12 cellular contexts compared by ENCODE assay signal in the genomic region with DNA sequence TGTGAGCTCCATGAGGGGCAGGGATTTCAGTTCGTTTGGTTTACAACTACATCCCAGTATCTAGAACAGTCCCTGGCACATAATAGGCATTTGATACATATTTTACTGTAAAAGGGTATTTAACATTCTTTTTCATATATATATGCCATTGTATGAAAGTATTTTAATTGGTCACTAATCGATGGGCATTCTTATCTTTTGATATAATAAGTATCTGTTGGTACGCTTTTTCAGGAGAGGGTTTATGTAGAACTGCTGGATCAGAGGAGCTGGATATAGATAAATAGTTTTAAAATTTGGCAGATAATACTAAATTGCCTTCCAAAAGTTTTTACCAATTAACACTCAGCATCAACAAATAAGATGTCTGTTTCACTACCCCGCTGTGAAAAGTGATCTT. TPM values are rescaled to one million over a fixed set of nuclear protein-coding genes. Genes with fewer than 3 reads are reported as not detected.
DNase-seq lines count a peak whose midpoint lies in the region; ATAC-seq and TF ChIP-seq lines count a peak whose summit lies in the region.
"Had no signal": no experiment of that assay in that cellular context is flagged by ENCODE, and none has a peak within 500 bp of the region (broad histone marks: within the 10 kb centered on the region; RNA-seq: fewer than 3 reads in every experiment).

No MANE protein-coding gene starts in this region.

- peaks cover 8 to 31% (median 20%) of the 10 kb centered on the region in 11 experiments; a peak in 20 of 22 replicates for H3K36me3 ChIP-seq in BLaER1 treated with 17β-estradiol and CSF1 and Interleukin-3, amounts not matched to agents 10 nM and 100 nM
- H3K36me3 ChIP-seq in OCI-LY3 (replicated peaks; ENCODE audit: low read depth, low read length) (peaks cover 9% of the 10 kb centered on the region), esophagus muscularis mucosa (no peaks in the 10 kb centered on the region), parathyroid adenoma (ENCODE audit: control insufficient read depth, insufficient read depth, low read length) (no peaks in the 10 kb centered on the region)

- ATAC-seq in natural killer cell = no peak
- ATAC-seq in HG03135 (IDR thresholded peaks at IDR 0.05; ENCODE audit: unreplicated experiment) = no peak

- 61% methylated on average over 4 of the region's 4 CpGs for WGBS in esophagus muscularis mucosa

- no peak for TF ChIP-seq EP300 in esophagus muscularis mucosa (IDR thresholded peaks at IDR 0.05)

- peaks cover 41% of the 10 kb centered on the region for H3K79me2 ChIP-seq in OCI-LY3 (ENCODE audit: low read length)
- H3K79me2 ChIP-seq in parathyroid adenoma = peaks cover 10% of the 10 kb centered on the region

- H3K4me1 ChIP-seq in BLaER1 treated with 17β-estradiol and CSF1 and Interleukin-3, amounts not matched to agents 10 nM and 100 nM = peaks cover 24 to 42% (median 38%) of the 10 kb centered on the region in 10 experiments
- peaks cover 29% of the 10 kb centered on the region for H3K4me1 ChIP-seq in OCI-LY3 (ENCODE audit: low read length)
- H3K4me1 ChIP-seq in esophagus muscularis mucosa = peaks cover 10 to 41% (median 35%) of the 10 kb centered on the region in 4 donors
- no peaks in the 10 kb centered on the region for H3K4me1 ChIP-seq in parathyroid adenoma

- TF ChIP-seq POLR2A in esophagus muscularis mucosa (IDR thresholded peaks at IDR 0.05; ENCODE audit: low read depth) = no peak

- peaks cover 26 to 35% (median 31%) of the 10 kb centered on the region in 11 experiments; a peak in 20 of 22 replicates for H4K20me1 ChIP-seq in BLaER1 treated with 17β-estradiol and CSF1 and Interleukin-3, amounts not matched to agents 10 nM and 100 nM
- H4K20me1 ChIP-seq in OCI-LY3 (ENCODE audit: insufficient read depth, low read length) = peaks cover 30% of the 10 kb centered on the region

- H3K9ac ChIP-seq in BLaER1 treated with 17β-estradiol and CSF1 and Interleukin-3, amounts not matched to agents 10 nM and 100 nM = peak overlapping the region; percentile 88 to 98 (median 95)
- H3K9ac ChIP-seq in OCI-LY3 (ENCODE audit: low read length) = peak overlapping the region; percentile 85
- no peak overlapping the region for H3K9ac ChIP-seq in parathyroid adenoma

- peaks cover 6 to 42% (median 20%) of the 10 kb centered on the region in 11 experiments; a peak in 20 of 22 replicates for H3K9me3 ChIP-seq in BLaER1 treated with 17β-estradiol and CSF1 and Interleukin-3, amounts not matched to agents 10 nM and 100 nM (replicated peaks in 1 of 11)
- H3K9me3 ChIP-seq in OCI-LY3 (ENCODE audit: insufficient read depth, low read length) (no peaks in the 10 kb centered on the region), esophagus muscularis mucosa (no peaks in the 10 kb centered on the region), parathyroid adenoma (ENCODE audit: control insufficient read depth, low read length) (no peaks in the 10 kb centered on the region)

- TF ChIP-seq CTCF in OCI-LY3 (IDR thresholded peaks at IDR 0.05; ENCODE audit: low read depth, low read length) (no peak), esophagus muscularis mucosa (IDR thresholded peaks at IDR 0.05) (no peak), parathyroid adenoma (IDR thresholded peaks at IDR 0.05) (no peak), natural killer cell (IDR thresholded peaks at IDR 0.05) (no peak)

- DNase-seq in esophagus muscularis mucosa (ENCODE audit: extremely low spot score) (no peak), natural killer cell (no peak), UCSD-AML1 (lab: John Stamatoyannopoulos, UW; ENCODE audit: unreplicated experiment) (no peak), NCI-H1105 treated with DMSO at 0.1 percent for 48 hours (lab: John Stamatoyannopoulos, UW) (no peak)
- DNase-seq: HCEC 1CT, islet precursor cell, NCI-H1105 had no signal

- H3K4me2 ChIP-seq in BLaER1 treated with 17β-estradiol and CSF1 and Interleukin-3, amounts not matched to agents 10 nM and 100 nM = peak overlapping the region; percentile 85 to 94 (median 90)
- peak overlapping the region; percentile 77 for H3K4me2 ChIP-seq in OCI-LY3 (ENCODE audit: low read length)
- peak overlapping the region; percentile 97 for H3K4me2 ChIP-seq in parathyroid adenoma (ENCODE audit: low read length)

- H2AFZ ChIP-seq in OCI-LY3 (ENCODE audit: low read depth, low read length) = peak overlapping the region; percentile 93
- H2AFZ ChIP-seq in parathyroid adenoma = peak overlapping the region; percentile 85

- H3K27me3 Mint-ChIP-seq in natural killer cell (ENCODE audit: low read depth in 2 of 2) = no peaks in the 10 kb centered on the region
- H3K27me3 Mint-ChIP-seq: activated naive CD8-positive, alpha-beta T cell had no signal

- H3K9me3 Mint-ChIP-seq in natural killer cell = no peaks in the 10 kb centered on the region

- H3K27me3 ChIP-seq in BLaER1 treated with 17β-estradiol and CSF1 and Interleukin-3, amounts not matched to agents 10 nM and 100 nM = no peaks in the 10 kb centered on the region
- H3K27me3 ChIP-seq in OCI-LY3 (ENCODE audit: low read depth, low read length) = no peaks in the 10 kb centered on the region
- no peaks in the 10 kb centered on the region for H3K27me3 ChIP-seq in esophagus muscularis mucosa
- no peaks in the 10 kb centered on the region for H3K27me3 ChIP-seq in parathyroid adenoma (ENCODE audit: control insufficient read depth, insufficient read depth, low read length)

- peaks cover 0 to under 1% of the 10 kb centered on the region in 2 donors for H3K4me1 Mint-ChIP-seq in natural killer cell

- H3K4me3 ChIP-seq in BLaER1 treated with 17β-estradiol and CSF1 and Interleukin-3, amounts not matched to agents 10 nM and 100 nM = peak overlapping the region; percentile 65 to 97 (median 89)
- H3K4me3 ChIP-seq in OCI-LY3 (ENCODE audit: low read length) = peak overlapping the region; percentile 99
- peak overlapping the region; percentile 76 to 87 (median 83) for H3K4me3 ChIP-seq in esophagus muscularis mucosa
- peak overlapping the region; percentile 91 for H3K4me3 ChIP-seq in parathyroid adenoma (ENCODE audit: low read depth, low read length)

- H3K27ac Mint-ChIP-seq in natural killer cell = no peak overlapping the region

- H3K4me3 Mint-ChIP-seq in natural killer cell = no peak overlapping the region

- intact Hi-C loops in esophagus muscularis mucosa (cut with DNase I) (loop anchor here (10.0 kb wide), 1 partner anchor 207 kb away; a partner anchor contains a TSS), natural killer cell (cut with micrococcal nuclease) (loop anchor here (1.0 to 2.0 kb wide), 4 partner anchors 20 to 211 kb away; a partner anchor contains a TSS)

- H3K36me3 Mint-ChIP-seq in natural killer cell = no peaks in the 10 kb centered on the region

- H3K27ac ChIP-seq in BLaER1 treated with 17β-estradiol and CSF1 and Interleukin-3, amounts not matched to agents 10 nM and 100 nM = peak overlapping the region; percentile 81 to 99 (median 96); a peak in 21 of 22 replicates
- H3K27ac ChIP-seq in OCI-LY3 (ENCODE audit: low read length) (peak overlapping the region; percentile 83), esophagus muscularis mucosa (replicated peaks in 1 of 4) (peak overlapping the region; percentile 90 to 94 (median 91)), parathyroid adenoma (no peak overlapping the region)

RNA-seq across cellular contexts. Expression of a gene that starts 1.0 kb away (rescaled TPM):
- total RNA-seq in esophagus muscularis mucosa (10 to 100 TPM; 49.8 to 92.4 (median 75.5) TPM), natural killer cell (100 to 1,000 TPM in 2 of 3 donors, 10 to 100 TPM in 1; 97.4 to 102 (median 102) TPM)
